In genomic region chr7:45470031-45470430, GRCh38 we compare ENCODE assay signal across 9 cellular contexts.
"Had no signal": no experiment of that assay in that cellular context is flagged by ENCODE, and none has a peak within 500 bp of the region (broad histone marks: within the 10 kb centered on the region; RNA-seq: fewer than 3 reads in every experiment).

No MANE protein-coding gene starts in this region.

- H3K4me1 ChIP-seq: HAP-1 had no signal

- H3K9me3 ChIP-seq: HAP-1 had no signal

- H3K27ac ChIP-seq: GM23248 had no signal

- ATAC-seq: GM23338, HCT116 had no signal

- H3K36me3 ChIP-seq: HAP-1 had no signal

- H3K9ac ChIP-seq: GM23248 had no signal

- H3K4me2 ChIP-seq: GM23338 had no signal

- H2AFZ ChIP-seq: GM23248, GM23338 had no signal

- H3K4me3 ChIP-seq: GM23248, GM23338, HAP-1 had no signal

- DNase-seq: GM23248, GOT3, H7, H9, HCEC 1CT, HFFc6 had no signal
